Comparison of ENCODE assay signal across 12 cellular contexts in the genomic region with DNA sequence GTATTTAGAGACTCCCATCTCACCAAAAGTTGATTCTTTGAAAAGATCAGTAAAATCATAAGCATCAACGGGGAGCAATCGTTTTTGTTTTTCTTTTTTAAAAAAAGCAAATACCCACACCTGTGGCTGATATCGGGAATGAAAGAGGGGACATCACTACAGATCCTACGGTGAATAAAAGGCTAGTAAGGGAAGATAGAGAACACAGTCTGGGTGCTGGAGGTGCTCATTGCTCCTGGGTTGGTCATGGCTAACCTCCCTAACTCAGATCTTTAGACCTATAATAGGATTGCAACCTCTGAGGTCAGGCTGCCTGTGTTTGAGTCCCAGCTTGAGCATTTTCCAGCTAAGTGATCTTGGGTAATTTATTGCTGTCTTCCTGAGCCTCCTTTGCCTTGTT. TPM values are rescaled to one million over a fixed set of nuclear protein-coding genes. Genes with fewer than 3 reads are reported as not detected.
DNase-seq lines count a peak whose midpoint lies in the region; ATAC-seq and TF ChIP-seq lines count a peak whose summit lies in the region.
"Had no signal": no experiment of that assay in that cellular context is flagged by ENCODE, and none has a peak within 500 bp of the region (broad histone marks: within the 10 kb centered on the region; RNA-seq: fewer than 3 reads in every experiment).

No MANE protein-coding gene starts in this region.

- H3K27ac ChIP-seq in heart right ventricle, result peak overlapping the region; percentile 77 to 95 (median 86)
- no peak overlapping the region for H3K27ac ChIP-seq in duodenal mucosa (ENCODE audit: low read depth, low read length)
- peak overlapping the region; percentile 98 to 99 for H3K27ac ChIP-seq in uterus

- H3K36me3 ChIP-seq in heart right ventricle, result peaks cover 0 to 31% (median 11%) of the 10 kb centered on the region in 9 donors
- H3K36me3 ChIP-seq in duodenal mucosa (ENCODE audit: control insufficient read depth in 1 of 2, insufficient read depth in 2 of 2, low read length in 2 of 2), result no peaks in the 10 kb centered on the region
- H3K36me3 ChIP-seq in mucosa of stomach (ENCODE audit: control insufficient read depth, insufficient read depth, low read length), result no peaks in the 10 kb centered on the region
- no peaks in the 10 kb centered on the region for H3K36me3 ChIP-seq in uterus

- H3K9me3 Mint-ChIP-seq in glutamatergic neuron (ENCODE audit: unreplicated experiment), result peaks cover 10% of the 10 kb centered on the region
- H3K9me3 Mint-ChIP-seq: T-helper 1 cell treated with Interleukin-12 subunit alpha and Interleukin-12 subunit beta and Interleukin-4 antibody, amounts not matched to agents 30 μg/mL and 1 μg/mL, for 36 hours had no signal

- H3K27me3 ChIP-seq in heart right ventricle, result peaks cover 0 to 34% (median 4%) of the 10 kb centered on the region in 7 donors
- H3K27me3 ChIP-seq in duodenal mucosa (ENCODE audit: control insufficient read depth in 1 of 2, insufficient read depth in 2 of 2, low read length in 2 of 2), result peaks cover 0 to 9% of the 10 kb centered on the region in 2 donors
- no peaks in the 10 kb centered on the region for H3K27me3 ChIP-seq in mucosa of stomach (ENCODE audit: control insufficient read depth, insufficient read depth, low read length)
- H3K27me3 ChIP-seq in uterus, result no peaks in the 10 kb centered on the region

- ATAC-seq in heart right ventricle, result no peak
- ATAC-seq: left colon had no signal

- TF ChIP-seq CTCF in heart right ventricle (IDR thresholded peaks at IDR 0.05) (no peak), uterus (IDR thresholded peaks at IDR 0.05) (no peak), glutamatergic neuron (IDR thresholded peaks at IDR 0.05; ENCODE audit: partially characterized antibody, unreplicated experiment) (no peak)

- DNase-seq in heart right ventricle (no peak), cardiac septum (ENCODE audit: low spot score) (no peak), uterus (no peak), NCI-H446 (lab: John Stamatoyannopoulos, UW) (no peak), glutamatergic neuron (no peak), DMS79 (lab: John Stamatoyannopoulos, UW) (no peak)
- DNase-seq: activated CD8-positive, alpha-beta memory T cell treated with anti-CD3 and anti-CD28 coated beads, Interleukin-2, amount 50 U/mL, for 4 hours; left colon had no signal

- peaks cover 0 to 15% (median 0%) of the 10 kb centered on the region in 11 donors for H3K9me3 ChIP-seq in heart right ventricle
- H3K9me3 ChIP-seq in duodenal mucosa (ENCODE audit: control insufficient read depth in 1 of 2, low read length in 2 of 2), result no peaks in the 10 kb centered on the region
- H3K9me3 ChIP-seq in mucosa of stomach (ENCODE audit: control insufficient read depth, low read length), result no peaks in the 10 kb centered on the region
- H3K9me3 ChIP-seq in uterus, result no peaks in the 10 kb centered on the region

- H3K4me1 Mint-ChIP-seq in glutamatergic neuron (ENCODE audit: low read depth, unreplicated experiment), result peaks cover 3% of the 10 kb centered on the region

- 61 to 86% methylated on average over 4 of the region's 4 CpGs for WGBS in heart right ventricle, 2 donors

- H3K9ac ChIP-seq in duodenal mucosa (ENCODE audit: low read depth in 1 of 2, low read length in 2 of 2) (peak overlapping the region in 1 of 2 donors; percentile 33), mucosa of stomach (ENCODE audit: low read length) (peak overlapping the region; percentile 78)

- H3K36me3 Mint-ChIP-seq in glutamatergic neuron (ENCODE audit: unreplicated experiment), result peaks cover 7% of the 10 kb centered on the region

- intact Hi-C loops in heart right ventricle (cut with DNase I) (loop anchor here in 5 of 10 donors (5.0 kb wide), 3 partner anchors 68 to 78 kb away; no protein-coding TSS in a partner anchor), cardiac septum (cut with DNase I) (no loop called here), uterus (cut with DNase I; ENCODE audit: low total_unique reads) (loop anchor here (10.0 kb wide), 1 partner anchor 70 kb away; no protein-coding TSS in a partner anchor)

- TF ChIP-seq POLR2A in uterus (IDR thresholded peaks at IDR 0.05), result no peak

- peaks cover 17% of the 10 kb centered on the region for H3K27me3 Mint-ChIP-seq in glutamatergic neuron (ENCODE audit: unreplicated experiment)

- H3K4me3 Mint-ChIP-seq in glutamatergic neuron (ENCODE audit: unreplicated experiment), result no peak overlapping the region

- H3K4me1 ChIP-seq in heart right ventricle (peaks cover 20 to 57% (median 39%) of the 10 kb centered on the region in 9 donors), duodenal mucosa (ENCODE audit: control insufficient read depth in 1 of 2, insufficient read depth in 2 of 2, low read length in 2 of 2) (peaks cover 0 to 6% of the 10 kb centered on the region in 2 donors), mucosa of stomach (ENCODE audit: control insufficient read depth, insufficient read depth, low read length) (peaks cover 4% of the 10 kb centered on the region), uterus (peaks cover 0 to 23% of the 10 kb centered on the region in 2 donors)

- H3K4me3 ChIP-seq in heart right ventricle, result peak overlapping the region; percentile 58 to 79 (median 69)
- peak overlapping the region; percentile 57 to 67 for H3K4me3 ChIP-seq in duodenal mucosa (ENCODE audit: low read depth in 1 of 2, low read length in 2 of 2)
- no peak overlapping the region for H3K4me3 ChIP-seq in mucosa of stomach (ENCODE audit: low read length)
- peak overlapping the region; percentile 87 to 97 for H3K4me3 ChIP-seq in uterus

- no peak overlapping the region for H3K27ac Mint-ChIP-seq in glutamatergic neuron (ENCODE audit: unreplicated experiment)
- H3K27ac Mint-ChIP-seq: T-helper 1 cell treated with Interleukin-12 subunit alpha and Interleukin-12 subunit beta and Interleukin-4 antibody, amounts not matched to agents 30 μg/mL and 1 μg/mL, for 36 hours had no signal

RNA-seq across cellular contexts. Expression of gene EHD2, which starts 1.1 kb away (rescaled TPM):
- total RNA-seq in heart right ventricle (10 to 100 TPM; 27.5 to 78.2 (median 40.5) TPM), cardiac septum (42.6 TPM), uterus (100 to 1,000 TPM in 1 of 4 donors, 10 to 100 TPM in 3; 72.0 to 198 (median 82.9) TPM), glutamatergic neuron (ENCODE audit: unreplicated experiment) (7.6 TPM)
- 10 to 100 TPM; 51.1 to 61.0 TPM for polyA plus RNA-seq in heart right ventricle
- polyA plus RNA-seq: IgD-negative memory B cell had no signal

RNA-seq across cellular contexts. Expression of gene NOP53, which starts 31.0 kb away (rescaled TPM):
- total RNA-seq in heart right ventricle, result 100 to 1,000 TPM; 131 to 208 (median 177) TPM
- 100 to 1,000 TPM; 210 to 256 TPM for polyA plus RNA-seq in heart right ventricle
- total RNA-seq in cardiac septum, result 136 TPM
- total RNA-seq in uterus, result 100 to 1,000 TPM; 116 to 555 (median 444) TPM
- 163 TPM for total RNA-seq in glutamatergic neuron (ENCODE audit: unreplicated experiment)
